Comparison of ENCODE assay signal across 19 cellular contexts in genomic region chr19:20165971-20166592, GRCh38. TPM values are rescaled to one million over a fixed set of nuclear protein-coding genes. Genes with fewer than 3 reads are reported as not detected.
DNase-seq lines count a peak whose midpoint lies in the region; ATAC-seq, FAIRE-seq and TF ChIP-seq lines count a peak whose summit lies in the region.
"Had no signal": no experiment of that assay in that cellular context is flagged by ENCODE, and none has a peak within 500 bp of the region (broad histone marks: within the 10 kb centered on the region; RNA-seq: fewer than 3 reads in every experiment).

No MANE protein-coding gene starts in this region.

- FAIRE-seq in endometrium (lab: Jason Lieb, UNC), result peak; percentile 12
- FAIRE-seq: GM18507 had no signal

- ATAC-seq in CD8-positive, alpha-beta T cell, result no peak
- ATAC-seq in psoas muscle, result no peak

- CTCF ChIA-PET in CD8-positive, alpha-beta T cell (lab: Charles Lee), result interaction anchor here (0.9 kb wide), 1 partner anchor 129 kb away, joined by 3 read pairs; no protein-coding TSS in a partner anchor
- CTCF ChIA-PET in A673 (lab: Charles Lee), result no interaction called here

- POLR2A ChIA-PET in CD8-positive, alpha-beta T cell (lab: Charles Lee), result interaction anchor here (0.8 to 2.7 kb wide), 4 partner anchors 88 to 399 kb away, joined by 3 to 14 read pairs (median 7); partner anchors contain the start of genes ZNF253, ZNF682, ZNF737 and ZNF90
- POLR2A ChIA-PET in A673 (lab: Charles Lee; ENCODE audit: low non-redundant PET), result no interaction called here

- no peak overlapping the region for H3K27ac ChIP-seq in CD8-positive, alpha-beta T cell (ENCODE audit: low read depth, low read length)
- H3K27ac ChIP-seq in GM23248 (no peak overlapping the region), parathyroid adenoma (no peak overlapping the region), psoas muscle (no peak overlapping the region), A673 (ENCODE audit: low read depth, low read length, poor library complexity, severe bottlenecking) (no peak overlapping the region)
- H3K27ac ChIP-seq: SJCRH30 had no signal

- no peaks in the 10 kb centered on the region for H4K20me1 ChIP-seq in GM23248 (ENCODE audit: insufficient read depth)

- H3K4me1 ChIP-seq in CD8-positive, alpha-beta T cell (ENCODE audit: insufficient read depth, low read length), result peaks cover 15% of the 10 kb centered on the region
- H3K4me1 ChIP-seq in GM23248 (ENCODE audit: insufficient read depth) (0 out of 2 replicates have a peak, but pooled peaks cover 6% of the 10 kb centered on the region), parathyroid adenoma (no peaks in the 10 kb centered on the region), psoas muscle (no peaks in the 10 kb centered on the region), A673 (ENCODE audit: insufficient read depth, low read length, poor library complexity, severe bottlenecking) (no peaks in the 10 kb centered on the region)

- peak overlapping the region; percentile 78; the same call in 1 of the 2 replicates for H2AFZ ChIP-seq in GM23248
- peak overlapping the region; percentile 16 for H2AFZ ChIP-seq in parathyroid adenoma

- H3F3A ChIP-seq in GM23248 (ENCODE audit: insufficient read depth), result peaks cover 10% of the 10 kb centered on the region

- 81 to 83% methylated on average over 7 of the region's 7 CpGs for WGBS in GM23248 (ENCODE audit: low coverage in 1 of 2, low lambda C conversion rate in 2 of 2, missing lambda C conversion rate in 2 of 2), 2 experiments
- 88 to 92% (median 90%) methylated on average over 7 of the region's 7 CpGs for WGBS in psoas muscle, 3 donors

- H3K36me3 ChIP-seq in CD8-positive, alpha-beta T cell (ENCODE audit: insufficient read depth, low read length), result no peaks in the 10 kb centered on the region
- H3K36me3 ChIP-seq in GM23248 (ENCODE audit: low read depth), result no peaks in the 10 kb centered on the region
- no peaks in the 10 kb centered on the region for H3K36me3 ChIP-seq in parathyroid adenoma (ENCODE audit: control insufficient read depth, insufficient read depth, low read length)
- H3K36me3 ChIP-seq in psoas muscle (ENCODE audit: insufficient read depth in 1 of 2, low read depth in 1 of 2), result no peaks in the 10 kb centered on the region
- no peaks in the 10 kb centered on the region for H3K36me3 ChIP-seq in A673 (ENCODE audit: insufficient read depth, low read length, poor library complexity, severe bottlenecking)
- H3K36me3 ChIP-seq: Peyer's patch had no signal

- H3K9me3 ChIP-seq in CD8-positive, alpha-beta T cell (ENCODE audit: low read length), result no peaks in the 10 kb centered on the region
- H3K9me3 ChIP-seq in GM23248 (ENCODE audit: low read depth) (no peaks in the 10 kb centered on the region), parathyroid adenoma (ENCODE audit: control insufficient read depth, low read length) (no peaks in the 10 kb centered on the region), psoas muscle (no peaks in the 10 kb centered on the region), A673 (ENCODE audit: low read depth, low read length, poor library complexity, severe bottlenecking) (peaks cover 14% of the 10 kb centered on the region)
- H3K9me3 ChIP-seq: vagina had no signal

- H3K4me3 Mint-ChIP-seq in CD8-positive, alpha-beta T cell, result no peak overlapping the region

- H3K79me2 ChIP-seq in GM23248 (ENCODE audit: insufficient read depth) (peaks cover 34% of the 10 kb centered on the region), parathyroid adenoma (peaks cover 12% of the 10 kb centered on the region)

- H3K36me3 Mint-ChIP-seq in CD8-positive, alpha-beta T cell, result peaks cover 19% of the 10 kb centered on the region

- no peaks in the 10 kb centered on the region for H3K9me2 ChIP-seq in GM23248 (ENCODE audit: insufficient read depth)

- H3K4me1 Mint-ChIP-seq in CD8-positive, alpha-beta T cell (ENCODE audit: low read depth), result peaks cover 51% of the 10 kb centered on the region

- in situ Hi-C loops in GM23248 (cut with MboI), result no loop called here

- no TSS peak for BruUV-seq in A673 (replicated peaks; lab: Mats Ljungman, UMichigan)

- peak overlapping the region; percentile 72 for H3K27ac Mint-ChIP-seq in CD8-positive, alpha-beta T cell

- no peak overlapping the region for H3K4me2 ChIP-seq in GM23248 (ENCODE audit: unreplicated experiment)
- no peak overlapping the region for H3K4me2 ChIP-seq in parathyroid adenoma (ENCODE audit: low read length)
- H3K4me2 ChIP-seq: smooth muscle cell had no signal

- H3K4me3 ChIP-seq in CD8-positive, alpha-beta T cell (ENCODE audit: low read depth, low read length), result no peak overlapping the region
- H3K4me3 ChIP-seq in GM23248, result no peak overlapping the region
- no peak overlapping the region for H3K4me3 ChIP-seq in parathyroid adenoma (ENCODE audit: low read depth, low read length)
- H3K4me3 ChIP-seq in psoas muscle, result no peak overlapping the region
- no peak overlapping the region for H3K4me3 ChIP-seq in A673 (ENCODE audit: low read depth, low read length, poor library complexity, severe bottlenecking)

- H3K9ac ChIP-seq in GM23248 (no peak overlapping the region), parathyroid adenoma (no peak overlapping the region)

- peaks cover 8% of the 10 kb centered on the region for H3K9me3 Mint-ChIP-seq in CD8-positive, alpha-beta T cell

- no peak for TF ChIP-seq CTCF in CD8-positive, alpha-beta T cell (IDR thresholded peaks at IDR 0.05)
- TF ChIP-seq CTCF in parathyroid adenoma (IDR thresholded peaks at IDR 0.05) (no peak), psoas muscle (IDR thresholded peaks at IDR 0.05) (no peak), A673 (conservative IDR thresholded peaks at IDR 0.05; ENCODE audit: low read depth, low read length) (no peak)

- no peaks in the 10 kb centered on the region for H3K27me3 Mint-ChIP-seq in CD8-positive, alpha-beta T cell (ENCODE audit: low read depth)
- H3K27me3 Mint-ChIP-seq: activated CD8-positive, alpha-beta memory T cell treated with anti-CD3 and anti-CD28 coated beads, Interleukin-2, amount 10 ng/mL, durations not matched to agents 7 days and 5 days; activated naive CD4-positive, alpha-beta T cell treated with anti-CD3 and anti-CD28 coated beads, Interleukin-2, amount 10 ng/mL, durations not matched to agents 7 days and 5 days; CD4-positive, CD25-positive, alpha-beta regulatory T cell; dendritic cell treated with granulocyte-macrophage colony-stimulating factor and Interleukin-4, amounts not matched to agents 40 ng/mL and 50 ng/mL, for 4 days had no signal

- no peak for DNase-seq in CD8-positive, alpha-beta T cell
- DNase-seq in GM23248 (no peak), psoas muscle (no peak), A172 (ENCODE audit: low spot score) (no peak), A673 (ENCODE audit: low spot score) (no peak)
- no peak for DNase-seq in activated CD8-positive, alpha-beta memory T cell treated with anti-CD3 and anti-CD28 coated beads, Interleukin-2, amount 50 U/mL, for 48 hours
- DNase-seq: NCI-H1417 treated with DMSO at 0.1 percent for 48 hours had no signal

- no peaks in the 10 kb centered on the region for H3K27me3 ChIP-seq in CD8-positive, alpha-beta T cell (ENCODE audit: insufficient read depth, low read length)
- H3K27me3 ChIP-seq in GM23248 (replicated peaks; ENCODE audit: insufficient read depth) (no peaks in the 10 kb centered on the region), parathyroid adenoma (ENCODE audit: control insufficient read depth, insufficient read depth, low read length) (no peaks in the 10 kb centered on the region), psoas muscle (ENCODE audit: insufficient read depth in 3 of 3, low read length in 2 of 3) (no peaks in the 10 kb centered on the region), A673 (replicated peaks; ENCODE audit: insufficient read depth, low read depth, low read length, poor library complexity) (no peaks in the 10 kb centered on the region)
- H3K27me3 ChIP-seq: Peyer's patch, SJCRH30, vagina had no signal

- intact Hi-C loops in CD8-positive, alpha-beta T cell (cut with DNase I, micrococcal nuclease), result loop anchor here (2.0 to 10.0 kb wide), 7 partner anchors 71 to 757 kb away; partner anchors contain the start of genes CILP2 (in 1 of the 2), ZNF682 (in 1 of the 2), ZNF85 (in 1 of the 2) and ZNF90 (in 1 of the 2)
- intact Hi-C loops in psoas muscle (cut with DNase I), result no loop called here
- intact Hi-C loops in A673 (cut with micrococcal nuclease; ENCODE audit: unreplicated experiment), result no loop called here

RNA-seq across cellular contexts. Expression of gene ZNF486, which starts 0.9 kb away (rescaled TPM):
- 1 to 10 TPM; 3.7 to 4.7 TPM for total RNA-seq in CD8-positive, alpha-beta T cell
- 5.8 and 7.5 TPM in 2 replicates for total RNA-seq in GM23248 (2014; rRNA removed; shearing (Covaris generic))
- 3.6 and 4.0 TPM in 2 replicates for polyA plus RNA-seq in GM23248 (2016; fragmentation: Nextera tagmentation; extraction: Ambion mirVana)
- total RNA-seq in psoas muscle, result 1 to 10 TPM in 1 of 4 donors, under 1 TPM in 3; 0.50 to 1.2 (median 0.75) TPM
- under 1 TPM; 0.17 to 0.57 (median 0.49) TPM for polyA plus RNA-seq in psoas muscle
- 6.6 and 8.8 TPM in 2 replicates for total RNA-seq in A172 (2014; rRNA removed; shearing (Covaris generic))
- 0.59 and 0.92 TPM in 2 replicates for total RNA-seq in A673 (2021)
- total RNA-seq: MCF 10A had no signal

Comparison
In these comparisons a context has a peak if more than half of its experiments do, and no peak if none do; other contexts are left out.
1. intact Hi-C loops: an anchor here in CD8-positive, alpha-beta T cell (2.0 to 10.0 kb wide); none called in psoas muscle and A673.